In the genomic region with DNA sequence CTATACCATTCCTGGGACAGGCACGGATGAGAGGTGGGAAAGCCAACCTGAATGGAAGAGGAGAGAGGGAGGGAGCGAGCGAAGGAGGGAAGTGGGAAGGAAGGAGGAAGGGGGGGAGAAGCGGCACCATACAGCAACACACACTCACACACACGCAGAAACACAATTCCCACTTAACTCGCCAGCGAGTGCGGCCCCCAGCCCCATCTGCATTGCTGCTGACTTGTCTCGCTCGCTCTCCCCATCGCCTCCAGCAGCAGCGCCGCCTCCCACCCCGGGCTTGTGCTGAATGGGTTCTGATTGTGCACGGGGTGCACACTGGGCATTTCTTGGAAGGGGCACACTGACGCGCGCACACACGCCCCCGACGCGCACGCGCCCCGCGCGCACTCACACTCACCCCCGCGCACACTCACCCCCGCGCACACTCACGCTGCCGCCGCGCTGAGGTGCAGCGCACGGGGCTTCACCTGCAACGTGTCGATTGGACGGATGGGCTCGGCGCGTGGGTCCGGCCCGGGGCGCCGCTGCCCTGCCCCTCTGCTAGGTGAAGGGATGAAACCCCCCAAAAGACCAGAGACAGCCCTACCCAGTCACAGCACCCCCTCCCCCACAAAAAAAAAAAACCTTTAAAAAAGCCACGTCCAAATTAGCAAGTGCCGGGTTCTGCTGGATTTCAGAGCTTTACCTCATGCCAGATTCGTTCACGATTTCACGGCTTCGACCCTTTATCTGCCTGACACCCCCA, we compare ENCODE assay signal across 10 cellular contexts. TPM values are rescaled to one million over a fixed set of nuclear protein-coding genes. Genes with fewer than 3 reads are reported as not detected.
A peak's percentile ranks its signal among the peaks of the same experiment; 100 is the strongest.
DNase-seq lines count a peak whose midpoint lies in the region; ATAC-seq and TF ChIP-seq lines count a peak whose summit lies in the region.
"Had no signal": no experiment of that assay in that cellular context is flagged by ENCODE, and none has a peak within 500 bp of the region (broad histone marks: within the 10 kb centered on the region; RNA-seq: fewer than 3 reads in every experiment).

No MANE protein-coding gene starts in this region.

- no peak overlapping the region for H2BK15ac ChIP-seq in mesenchymal stem cell (ENCODE audit: low read depth, poor library complexity, severe bottlenecking)

- no peaks in the 10 kb centered on the region for H3K36me3 ChIP-seq in body of pancreas (replicated peaks in 1 of 2; ENCODE audit: insufficient read depth in 1 of 2, low read depth in 2 of 2)
- H3K36me3 ChIP-seq in mesenchymal stem cell (ENCODE audit: control insufficient read depth in 1 of 2, insufficient read depth in 2 of 2, low read depth in 1 of 2, low read length in 2 of 2): no peaks in the 10 kb centered on the region
- H3K36me3 ChIP-seq in tibial nerve: no peaks in the 10 kb centered on the region

- no peak overlapping the region for H3K18ac ChIP-seq in mesenchymal stem cell (ENCODE audit: low read depth in 1 of 2, low read length in 2 of 2)

- no peak overlapping the region for H3K4me3 ChIP-seq in body of pancreas
- peak overlapping the region; percentile 30 to 76 for H3K4me3 ChIP-seq in mesenchymal stem cell (ENCODE audit: insufficient read depth in 1 of 2, low read depth in 1 of 2, low read length in 2 of 2)
- H3K4me3 ChIP-seq in tibial nerve: peak overlapping the region; percentile 26 to 54 (median 36)

- ATAC-seq in activated T-cell treated with anti-CD3 and anti-CD28 coated beads, Interleukin-2, amount 50 U/mL, for 72 hours (replicated peaks in 1 of 2): peak in 1 of 2 donors; percentile 32
- ATAC-seq in body of pancreas: peak; percentile 21
- no peak for ATAC-seq in HG02885 (IDR thresholded peaks at IDR 0.05; ENCODE audit: poor library complexity, unreplicated experiment)
- no peak for ATAC-seq in GM21528 (IDR thresholded peaks at IDR 0.05; ENCODE audit: low FRiP score, unreplicated experiment)

- DNase-seq in activated T-cell treated with anti-CD3 and anti-CD28 coated beads, Interleukin-2, amount 50 U/mL, for 72 hours: no peak
- no peak for DNase-seq in activated T-cell treated with anti-CD3 and anti-CD28 coated beads for 4 hours
- DNase-seq in body of pancreas: peak in 1 of 4 donors; percentile 5
- DNase-seq in mesenchymal stem cell: no peak
- DNase-seq in tibial nerve (ENCODE audit: low spot score in 2 of 2): no peak
- DNase-seq in activated effector memory CD4-positive, alpha-beta T cell treated with anti-CD3 and anti-CD28 coated beads, Interleukin-2, amount 50 U/mL, for 16 hours: no peak

- no peak overlapping the region for H2BK5ac ChIP-seq in mesenchymal stem cell (ENCODE audit: low read depth, low read length, poor library complexity, severe bottlenecking)

- H3K23ac ChIP-seq in mesenchymal stem cell (ENCODE audit: low read length in 2 of 2): no peak overlapping the region

- H3K9me3 ChIP-seq in body of pancreas (no peaks in the 10 kb centered on the region), mesenchymal stem cell (ENCODE audit: control insufficient read depth, low read length) (no peaks in the 10 kb centered on the region), tibial nerve (no peaks in the 10 kb centered on the region)

- H3K27me3 Mint-ChIP-seq in activated T-cell treated with anti-CD3 and anti-CD28 coated beads, Interleukin-2, amount 50 U/mL, for 72 hours (ENCODE audit: low read depth): peaks cover 72% of the 10 kb centered on the region

- no peak overlapping the region for H2BK120ac ChIP-seq in mesenchymal stem cell (ENCODE audit: low read depth, low read length)

- peaks cover 6% of the 10 kb centered on the region for H3K4me1 Mint-ChIP-seq in activated T-cell treated with anti-CD3 and anti-CD28 coated beads, Interleukin-2, amount 50 U/mL, for 72 hours (ENCODE audit: low read depth)

- H3K27me3 ChIP-seq in body of pancreas (peaks cover 0 to 21% of the 10 kb centered on the region in 2 donors), mesenchymal stem cell (ENCODE audit: control insufficient read depth in 1 of 2, insufficient read depth in 1 of 2, low read length in 2 of 2) (peaks cover 55 to 73% of the 10 kb centered on the region in 2 experiments), tibial nerve (peaks cover 0 to 36% of the 10 kb centered on the region in 2 donors)

- H3K27ac Mint-ChIP-seq in activated T-cell treated with anti-CD3 and anti-CD28 coated beads, Interleukin-2, amount 50 U/mL, for 72 hours: no peak overlapping the region

- no peaks in the 10 kb centered on the region for H3K9me3 Mint-ChIP-seq in activated T-cell treated with anti-CD3 and anti-CD28 coated beads, Interleukin-2, amount 50 U/mL, for 72 hours

- no peak overlapping the region for H3K14ac ChIP-seq in mesenchymal stem cell (ENCODE audit: low read length in 2 of 2)

- H3K79me1 ChIP-seq in mesenchymal stem cell (replicated peaks; ENCODE audit: low read length, poor library complexity, severe bottlenecking): no peaks in the 10 kb centered on the region

- peak overlapping the region; percentile 29 for H4K91ac ChIP-seq in mesenchymal stem cell (ENCODE audit: low read length)

- H3K4ac ChIP-seq in mesenchymal stem cell (ENCODE audit: low read depth in 1 of 2, low read length in 2 of 2): no peak overlapping the region

- H2AFZ ChIP-seq in mesenchymal stem cell (ENCODE audit: low read depth, low read length): no peak overlapping the region

- H4K8ac ChIP-seq in mesenchymal stem cell (ENCODE audit: low read length): peak overlapping the region; percentile 43

- no peak overlapping the region for H3K27ac ChIP-seq in body of pancreas
- H3K27ac ChIP-seq in mesenchymal stem cell (ENCODE audit: low read length, poor library complexity, severe bottlenecking): no peak overlapping the region
- H3K27ac ChIP-seq in tibial nerve: peak overlapping the region in 1 of 4 donors; percentile 27

- H3K9ac ChIP-seq in mesenchymal stem cell (ENCODE audit: low read length): peak overlapping the region; percentile 3

- peak overlapping the region; percentile 62 to 68 for H3K4me3 Mint-ChIP-seq in activated T-cell treated with anti-CD3 and anti-CD28 coated beads, Interleukin-2, amount 50 U/mL, for 72 hours

- WGBS in body of pancreas, 2 donors: 2 to 3% methylated on average over 29 to 51 of the region's 53 CpGs
- WGBS in mesenchymal stem cell: 2% methylated on average over 43 of the region's 53 CpGs
- 1% methylated on average over 40 to 50 of the region's 53 CpGs for WGBS in tibial nerve, 2 donors

- H3K36me3 Mint-ChIP-seq in activated T-cell treated with anti-CD3 and anti-CD28 coated beads, Interleukin-2, amount 50 U/mL, for 72 hours (ENCODE audit: insufficient read depth in 2 of 2): peaks cover 2 to 10% of the 10 kb centered on the region in 2 donors

- TF ChIP-seq CTCF in body of pancreas (IDR thresholded peaks at IDR 0.05) (no peak), tibial nerve (IDR thresholded peaks at IDR 0.05) (no peak)

- intact Hi-C loops in body of pancreas (cut with DNase I): no loop called here

- TF ChIP-seq POLR2A in body of pancreas (IDR thresholded peaks at IDR 0.05) (no peak), tibial nerve (IDR thresholded peaks at IDR 0.05) (no peak)

- H3K4me1 ChIP-seq in body of pancreas: peaks cover 18% of the 10 kb centered on the region
- H3K4me1 ChIP-seq in mesenchymal stem cell (ENCODE audit: control insufficient read depth, insufficient read depth, low read depth, low read length): peaks cover 16% of the 10 kb centered on the region
- peaks cover 0 to 28% (median 3%) of the 10 kb centered on the region in 4 donors for H3K4me1 ChIP-seq in tibial nerve

- H2AK5ac ChIP-seq in mesenchymal stem cell (ENCODE audit: low read length, severe bottlenecking): no peak overlapping the region

- H2BK12ac ChIP-seq in mesenchymal stem cell (ENCODE audit: low read length in 2 of 2): no peak overlapping the region

- TF ChIP-seq EP300 in tibial nerve (IDR thresholded peaks at IDR 0.05): no peak

- peak overlapping the region; percentile 74 for H3K4me2 ChIP-seq in mesenchymal stem cell (ENCODE audit: low read length, poor library complexity, severe bottlenecking)

RNA-seq across cellular contexts. Expression of gene GRIN2B, which starts 0.7 kb away (rescaled TPM):
- not detected for total RNA-seq in activated T-cell treated with anti-CD3 and anti-CD28 coated beads, Interleukin-2, amount 50 U/mL, for 72 hours
- under 1 TPM; under 0.01 TPM for total RNA-seq in body of pancreas
- polyA plus RNA-seq in mesenchymal stem cell (2013, experiment 1 of 2): not detected
- not detected for polyA plus RNA-seq in mesenchymal stem cell (2013, experiment 2 of 2)
- 1 to 10 TPM in 3 of 4 donors, under 1 TPM in 1; 0.39 to 2.6 (median 1.9) TPM for total RNA-seq in tibial nerve
- total RNA-seq: dermis microvascular lymphatic vessel endothelial cell, M059J had no signal

Comparison
In these comparisons a context has a peak if more than half of its experiments do, and no peak if none do; other contexts are left out.
1. H3K4me3 ChIP-seq: peak in mesenchymal stem cell (2 of 2) and tibial nerve (4 of 4); none in body of pancreas (0 of 2).